Comparison of ENCODE assay signal across 2 cellular contexts in the genomic region with DNA sequence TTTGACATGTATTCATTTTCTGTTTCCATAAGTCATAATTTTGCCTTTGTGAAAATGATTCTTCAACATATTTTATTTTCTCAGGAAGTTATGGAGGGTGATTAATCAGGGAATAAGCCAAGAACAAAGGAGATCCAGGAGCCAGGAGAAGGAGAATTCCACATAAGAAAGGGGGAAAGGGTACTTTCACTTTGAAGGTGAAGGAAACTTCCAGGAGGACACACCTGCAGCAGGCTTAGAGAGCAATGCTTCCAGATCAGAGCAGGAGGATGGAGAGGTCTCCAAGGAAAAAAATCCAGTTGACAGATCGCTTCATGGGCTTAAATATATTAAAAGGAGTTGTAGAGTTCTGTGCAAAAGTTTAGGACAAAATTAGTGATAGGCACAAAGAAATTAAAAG.
TF ChIP-seq lines count a peak whose summit lies in the region.

No MANE protein-coding gene starts in this region.

TF ChIP-seq in GM23338, 12 proteins besides CTCF, POLR2A, EP300 and RAD21:
- TF ChIP-seq, protein P1, sequence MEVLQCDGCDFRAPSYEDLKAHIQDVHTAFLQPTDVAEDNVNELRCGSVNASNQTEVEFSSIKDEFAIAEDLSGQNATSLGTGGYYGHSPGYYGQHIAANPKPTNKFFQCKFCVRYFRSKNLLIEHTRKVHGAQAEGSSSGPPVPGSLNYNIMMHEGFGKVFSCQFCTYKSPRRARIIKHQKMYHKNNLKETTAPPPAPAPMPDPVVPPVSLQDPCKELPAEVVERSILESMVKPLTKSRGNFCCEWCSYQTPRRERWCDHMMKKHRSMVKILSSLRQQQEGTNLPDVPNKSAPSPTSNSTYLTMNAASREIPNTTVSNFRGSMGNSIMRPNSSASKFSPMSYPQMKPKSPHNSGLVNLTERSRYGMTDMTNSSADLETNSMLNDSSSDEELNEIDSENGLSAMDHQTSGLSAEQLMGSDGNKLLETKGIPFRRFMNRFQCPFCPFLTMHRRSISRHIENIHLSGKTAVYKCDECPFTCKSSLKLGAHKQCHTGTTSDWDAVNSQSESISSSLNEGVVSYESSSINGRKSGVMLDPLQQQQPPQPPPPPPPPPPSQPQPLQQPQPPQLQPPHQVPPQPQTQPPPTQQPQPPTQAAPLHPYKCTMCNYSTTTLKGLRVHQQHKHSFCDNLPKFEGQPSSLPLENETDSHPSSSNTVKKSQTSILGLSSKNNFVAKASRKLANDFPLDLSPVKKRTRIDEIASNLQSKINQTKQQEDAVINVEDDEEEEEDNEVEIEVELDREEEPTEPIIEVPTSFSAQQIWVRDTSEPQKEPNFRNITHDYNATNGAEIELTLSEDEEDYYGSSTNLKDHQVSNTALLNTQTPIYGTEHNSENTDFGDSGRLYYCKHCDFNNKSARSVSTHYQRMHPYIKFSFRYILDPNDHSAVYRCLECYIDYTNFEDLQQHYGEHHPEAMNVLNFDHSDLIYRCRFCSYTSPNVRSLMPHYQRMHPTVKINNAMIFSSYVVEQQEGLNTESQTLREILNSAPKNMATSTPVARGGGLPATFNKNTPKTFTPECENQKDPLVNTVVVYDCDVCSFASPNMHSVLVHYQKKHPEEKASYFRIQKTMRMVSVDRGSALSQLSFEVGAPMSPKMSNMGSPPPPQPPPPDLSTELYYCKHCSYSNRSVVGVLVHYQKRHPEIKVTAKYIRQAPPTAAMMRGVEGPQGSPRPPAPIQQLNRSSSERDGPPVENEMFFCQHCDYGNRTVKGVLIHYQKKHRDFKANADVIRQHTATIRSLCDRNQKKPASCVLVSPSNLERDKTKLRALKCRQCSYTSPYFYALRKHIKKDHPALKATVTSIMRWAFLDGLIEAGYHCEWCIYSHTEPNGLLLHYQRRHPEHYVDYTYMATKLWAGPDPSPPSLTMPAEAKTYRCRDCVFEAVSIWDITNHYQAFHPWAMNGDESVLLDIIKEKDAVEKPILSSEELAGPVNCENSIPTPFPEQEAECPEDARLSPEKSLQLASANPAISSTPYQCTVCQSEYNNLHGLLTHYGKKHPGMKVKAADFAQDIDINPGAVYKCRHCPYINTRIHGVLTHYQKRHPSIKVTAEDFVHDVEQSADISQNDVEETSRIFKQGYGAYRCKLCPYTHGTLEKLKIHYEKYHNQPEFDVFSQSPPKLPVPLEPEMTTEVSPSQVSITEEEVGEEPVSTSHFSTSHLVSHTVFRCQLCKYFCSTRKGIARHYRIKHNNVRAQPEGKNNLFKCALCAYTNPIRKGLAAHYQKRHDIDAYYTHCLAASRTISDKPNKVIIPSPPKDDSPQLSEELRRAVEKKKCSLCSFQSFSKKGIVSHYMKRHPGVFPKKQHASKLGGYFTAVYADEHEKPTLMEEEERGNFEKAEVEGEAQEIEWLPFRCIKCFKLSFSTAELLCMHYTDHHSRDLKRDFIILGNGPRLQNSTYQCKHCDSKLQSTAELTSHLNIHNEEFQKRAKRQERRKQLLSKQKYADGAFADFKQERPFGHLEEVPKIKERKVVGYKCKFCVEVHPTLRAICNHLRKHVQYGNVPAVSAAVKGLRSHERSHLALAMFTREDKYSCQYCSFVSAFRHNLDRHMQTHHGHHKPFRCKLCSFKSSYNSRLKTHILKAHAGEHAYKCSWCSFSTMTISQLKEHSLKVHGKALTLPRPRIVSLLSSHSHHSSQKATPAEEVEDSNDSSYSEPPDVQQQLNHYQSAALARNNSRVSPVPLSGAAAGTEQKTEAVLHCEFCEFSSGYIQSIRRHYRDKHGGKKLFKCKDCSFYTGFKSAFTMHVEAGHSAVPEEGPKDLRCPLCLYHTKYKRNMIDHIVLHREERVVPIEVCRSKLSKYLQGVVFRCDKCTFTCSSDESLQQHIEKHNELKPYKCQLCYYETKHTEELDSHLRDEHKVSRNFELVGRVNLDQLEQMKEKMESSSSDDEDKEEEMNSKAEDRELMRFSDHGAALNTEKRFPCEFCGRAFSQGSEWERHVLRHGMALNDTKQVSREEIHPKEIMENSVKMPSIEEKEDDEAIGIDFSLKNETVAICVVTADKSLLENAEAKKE (CRISPR knock-in tag; IDR thresholded peaks at IDR 0.05), result peak; percentile 91; the same call in 1 of the 2 replicates
- TF ChIP-seq ZNF331 (CRISPR knock-in tag; IDR thresholded peaks at IDR 0.05; ENCODE audit: low read depth) (no peak), POLR2AphosphoS5 (IDR thresholded peaks at IDR 0.05; ENCODE audit: low read depth) (no peak)

TF ChIP-seq in WTC11, 78 proteins besides CTCF, POLR2A, EP300 and RAD21 (continued from another document):
- TF ChIP-seq, protein P2, sequence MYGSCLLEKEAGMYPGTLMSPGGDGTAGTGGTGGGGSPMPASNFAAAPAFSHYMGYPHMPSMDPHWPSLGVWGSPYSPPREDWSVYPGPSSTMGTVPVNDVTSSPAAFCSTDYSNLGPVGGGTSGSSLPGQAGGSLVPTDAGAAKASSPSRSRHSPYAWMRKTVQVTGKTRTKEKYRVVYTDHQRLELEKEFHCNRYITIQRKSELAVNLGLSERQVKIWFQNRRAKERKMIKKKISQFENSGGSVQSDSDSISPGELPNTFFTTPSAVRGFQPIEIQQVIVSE (CRISPR knock-in tag; IDR thresholded peaks at IDR 0.05; ENCODE audit: borderline replicate concordance), result no peak
- TF ChIP-seq, protein P3, sequence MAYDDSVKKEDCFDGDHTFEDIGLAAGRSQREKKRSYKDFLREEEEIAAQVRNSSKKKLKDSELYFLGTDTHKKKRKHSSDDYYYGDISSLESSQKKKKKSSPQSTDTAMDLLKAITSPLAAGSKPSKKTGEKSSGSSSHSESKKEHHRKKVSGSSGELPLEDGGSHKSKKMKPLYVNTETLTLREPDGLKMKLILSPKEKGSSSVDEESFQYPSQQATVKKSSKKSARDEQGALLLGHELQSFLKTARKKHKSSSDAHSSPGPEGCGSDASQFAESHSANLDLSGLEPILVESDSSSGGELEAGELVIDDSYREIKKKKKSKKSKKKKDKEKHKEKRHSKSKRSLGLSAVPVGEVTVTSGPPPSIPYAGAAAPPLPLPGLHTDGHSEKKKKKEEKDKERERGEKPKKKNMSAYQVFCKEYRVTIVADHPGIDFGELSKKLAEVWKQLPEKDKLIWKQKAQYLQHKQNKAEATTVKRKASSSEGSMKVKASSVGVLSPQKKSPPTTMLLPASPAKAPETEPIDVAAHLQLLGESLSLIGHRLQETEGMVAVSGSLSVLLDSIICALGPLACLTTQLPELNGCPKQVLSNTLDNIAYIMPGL (CRISPR knock-in tag; IDR thresholded peaks at IDR 0.05), result no peak
- TF ChIP-seq HMGA2 (CRISPR knock-in tag; IDR thresholded peaks at IDR 0.05), result no peak
- TF ChIP-seq, protein P4, sequence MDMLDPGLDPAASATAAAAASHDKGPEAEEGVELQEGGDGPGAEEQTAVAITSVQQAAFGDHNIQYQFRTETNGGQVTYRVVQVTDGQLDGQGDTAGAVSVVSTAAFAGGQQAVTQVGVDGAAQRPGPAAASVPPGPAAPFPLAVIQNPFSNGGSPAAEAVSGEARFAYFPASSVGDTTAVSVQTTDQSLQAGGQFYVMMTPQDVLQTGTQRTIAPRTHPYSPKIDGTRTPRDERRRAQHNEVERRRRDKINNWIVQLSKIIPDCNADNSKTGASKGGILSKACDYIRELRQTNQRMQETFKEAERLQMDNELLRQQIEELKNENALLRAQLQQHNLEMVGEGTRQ (CRISPR knock-in tag; IDR thresholded peaks at IDR 0.05), result no peak
- TF ChIP-seq ZNF121 (CRISPR knock-in tag; IDR thresholded peaks at IDR 0.05), result no peak
- TF ChIP-seq, protein P5, sequence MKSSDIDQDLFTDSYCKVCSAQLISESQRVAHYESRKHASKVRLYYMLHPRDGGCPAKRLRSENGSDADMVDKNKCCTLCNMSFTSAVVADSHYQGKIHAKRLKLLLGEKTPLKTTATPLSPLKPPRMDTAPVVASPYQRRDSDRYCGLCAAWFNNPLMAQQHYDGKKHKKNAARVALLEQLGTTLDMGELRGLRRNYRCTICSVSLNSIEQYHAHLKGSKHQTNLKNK (CRISPR knock-in tag; IDR thresholded peaks at IDR 0.05), result no peak
- TF ChIP-seq SOX15 (CRISPR knock-in tag; IDR thresholded peaks at IDR 0.05), result no peak
- TF ChIP-seq FOXP1 (CRISPR knock-in tag; IDR thresholded peaks at IDR 0.05; ENCODE audit: borderline replicate concordance), result no peak
- TF ChIP-seq, protein P6, sequence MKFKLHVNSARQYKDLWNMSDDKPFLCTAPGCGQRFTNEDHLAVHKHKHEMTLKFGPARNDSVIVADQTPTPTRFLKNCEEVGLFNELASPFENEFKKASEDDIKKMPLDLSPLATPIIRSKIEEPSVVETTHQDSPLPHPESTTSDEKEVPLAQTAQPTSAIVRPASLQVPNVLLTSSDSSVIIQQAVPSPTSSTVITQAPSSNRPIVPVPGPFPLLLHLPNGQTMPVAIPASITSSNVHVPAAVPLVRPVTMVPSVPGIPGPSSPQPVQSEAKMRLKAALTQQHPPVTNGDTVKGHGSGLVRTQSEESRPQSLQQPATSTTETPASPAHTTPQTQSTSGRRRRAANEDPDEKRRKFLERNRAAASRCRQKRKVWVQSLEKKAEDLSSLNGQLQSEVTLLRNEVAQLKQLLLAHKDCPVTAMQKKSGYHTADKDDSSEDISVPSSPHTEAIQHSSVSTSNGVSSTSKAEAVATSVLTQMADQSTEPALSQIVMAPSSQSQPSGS (CRISPR knock-in tag; IDR thresholded peaks at IDR 0.05; ENCODE audit: borderline replicate concordance, low read depth), result no peak
- no peak for TF ChIP-seq CREB1 (CRISPR knock-in tag; IDR thresholded peaks at IDR 0.05)
- TF ChIP-seq IRF2 (CRISPR knock-in tag; IDR thresholded peaks at IDR 0.05; ENCODE audit: borderline replicate concordance, low read depth), result no peak
- TF ChIP-seq ATF6 (CRISPR knock-in tag; IDR thresholded peaks at IDR 0.05), result no peak
- TF ChIP-seq PRRX2 (CRISPR knock-in tag; IDR thresholded peaks at IDR 0.05), result no peak
- no peak for TF ChIP-seq NFYB (CRISPR knock-in tag; conservative IDR thresholded peaks at IDR 0.05; ENCODE audit: low read depth)
- no peak for TF ChIP-seq JUN (CRISPR knock-in tag; IDR thresholded peaks at IDR 0.05)
